Comparison of ENCODE assay signal across 8 cellular contexts in genomic region chr1:23217421-23218115, GRCh38. TPM values are rescaled to one million over a fixed set of nuclear protein-coding genes. Genes with fewer than 3 reads are reported as not detected.
DNase-seq lines count a peak whose midpoint lies in the region; ATAC-seq and TF ChIP-seq lines count a peak whose summit lies in the region.

Gene HTR1D (minus strand): TSS chr1:23217502. CDS start chr1:23194219, 23,283 bp downstream.

- H3K18ac ChIP-seq in mesendoderm (ENCODE audit: low read length): peak within 1 kb of the TSS; percentile 34

- no CpG with 5 or more reads among the region's 45 CpGs for WGBS in mesendoderm (ENCODE audit: extremely low coverage, insufficient coverage, low lambda C conversion rate)

- no peak within 1 kb of the TSS for H3K27ac ChIP-seq in AG04450 (ENCODE audit: low read depth, low read length)
- H3K27ac ChIP-seq in HUES48 (ENCODE audit: low read depth, low read length): no peak within 1 kb of the TSS
- H3K27ac ChIP-seq in breast epithelium: no peak within 1 kb of the TSS
- no peak within 1 kb of the TSS for H3K27ac ChIP-seq in mesendoderm (ENCODE audit: low read depth, low read length)

- H3K9ac ChIP-seq in HUES48 (ENCODE audit: low read depth, low read length) (peak within 1 kb of the TSS; percentile 54), mesendoderm (ENCODE audit: low read length) (peak within 1 kb of the TSS; percentile 27)

- H3K27me3 ChIP-seq in AG04450 (ENCODE audit: control insufficient read depth, insufficient read depth, low read length) (peaks cover 28% of the 10 kb centered on the region), HUES48 (ENCODE audit: control insufficient read depth, insufficient read depth, low read length) (peaks cover 8% of the 10 kb centered on the region), breast epithelium (peaks cover 8 to 33% of the 10 kb centered on the region in 2 donors), mesendoderm (ENCODE audit: insufficient read depth, low read length, poor library complexity) (peaks cover 6% of the 10 kb centered on the region)

- no peak within 1 kb of the TSS for H4K8ac ChIP-seq in mesendoderm (ENCODE audit: low read depth, low read length)

- H3K56ac ChIP-seq in mesendoderm (ENCODE audit: low read length): peak within 1 kb of the TSS; percentile 49

- POLR2A ChIA-PET in AG04450 (lab: Yijun Ruan, JAX): no interaction called here

- H3K36me3 ChIP-seq in HUES48 (ENCODE audit: control insufficient read depth, insufficient read depth, low read length) (peaks cover 3% of the 10 kb centered on the region; the same call in 1 of the 2 replicates), breast epithelium (no peaks in the 10 kb centered on the region), mesendoderm (ENCODE audit: control insufficient read depth, insufficient read depth, low read length) (no peaks in the 10 kb centered on the region)

- no peaks in the 10 kb centered on the region for H3K79me1 ChIP-seq in mesendoderm (ENCODE audit: low read length)

- H3K23ac ChIP-seq in mesendoderm (ENCODE audit: low read length): no peak within 1 kb of the TSS

- H3K79me2 ChIP-seq in mesendoderm (ENCODE audit: control insufficient read depth, insufficient read depth, low read length): no peaks in the 10 kb centered on the region

- CTCF ChIA-PET in AG04450 (lab: Charles Lee): interaction anchor here (0.7 to 1.0 kb wide), 3 partner anchors 12 to 287 kb away, joined by 3 to 9 read pairs (median 8); no protein-coding TSS in a partner anchor

- no peak for TF ChIP-seq POLR2A in breast epithelium (IDR thresholded peaks at IDR 0.05)

- H3K4me2 ChIP-seq in mesendoderm (ENCODE audit: low read length): peak within 1 kb of the TSS; percentile 78

- ATAC-seq in GM18870 (IDR thresholded peaks at IDR 0.05; ENCODE audit: unreplicated experiment): no peak
- ATAC-seq in HG03108 (IDR thresholded peaks at IDR 0.05; ENCODE audit: unreplicated experiment): no peak
- no peak for ATAC-seq in HG03175 (IDR thresholded peaks at IDR 0.05; ENCODE audit: unreplicated experiment)

- no peak within 1 kb of the TSS for H2BK5ac ChIP-seq in mesendoderm (ENCODE audit: low read length)

- no peak within 1 kb of the TSS for H2AK5ac ChIP-seq in mesendoderm (ENCODE audit: low read length)

- no peak within 1 kb of the TSS for H3K4ac ChIP-seq in mesendoderm (ENCODE audit: low read depth, low read length)

- H3K9me3 ChIP-seq in AG04450 (ENCODE audit: control insufficient read depth, insufficient read depth, low read length): no peaks in the 10 kb centered on the region; the same call in 1 of the 2 replicates
- H3K9me3 ChIP-seq in HUES48 (ENCODE audit: control insufficient read depth, insufficient read depth, low read length): no peaks in the 10 kb centered on the region
- H3K9me3 ChIP-seq in breast epithelium: no peaks in the 10 kb centered on the region

- no peak for TF ChIP-seq CTCF in AG04450 (IDR thresholded peaks at IDR 0.05; ENCODE audit: low read depth, low read length)
- no peak for TF ChIP-seq CTCF in breast epithelium (IDR thresholded peaks at IDR 0.05)

- no peak within 1 kb of the TSS for H4K5ac ChIP-seq in mesendoderm (ENCODE audit: low read length)

- DNase-seq in AG04450 (ENCODE audit: low read depth, low spot score) (no peak), breast epithelium (ENCODE audit: low spot score in 2 of 2) (no peak), mesendoderm (peak; percentile 60), amygdala (lab: John Stamatoyannopoulos, UW) (no peak)

- no peak within 1 kb of the TSS for H2BK15ac ChIP-seq in mesendoderm (replicated peaks; ENCODE audit: low read depth)

- peaks cover 18% of the 10 kb centered on the region for H3K4me1 ChIP-seq in HUES48 (ENCODE audit: control insufficient read depth, insufficient read depth, low read length)
- no peaks in the 10 kb centered on the region for H3K4me1 ChIP-seq in breast epithelium
- no peaks in the 10 kb centered on the region for H3K4me1 ChIP-seq in mesendoderm (ENCODE audit: control insufficient read depth, low read depth, low read length)

- H2BK120ac ChIP-seq in mesendoderm (ENCODE audit: low read depth, low read length): no peak within 1 kb of the TSS

- H3K4me3 ChIP-seq in AG04450 (ENCODE audit: low read depth, low read length): peak within 1 kb of the TSS; percentile 29; the same call in 1 of the 2 replicates
- peak within 1 kb of the TSS; percentile 85 for H3K4me3 ChIP-seq in HUES48 (ENCODE audit: low read depth, low read length)
- H3K4me3 ChIP-seq in breast epithelium: peak within 1 kb of the TSS; percentile 28 to 68 (median 54)
- peak within 1 kb of the TSS; percentile 45 for H3K4me3 ChIP-seq in mesendoderm (ENCODE audit: low read length)

- intact Hi-C loops in breast epithelium (cut with DNase I; ENCODE audit: low total_unique reads): no loop called here

RNA-seq across cellular contexts. Expression of gene HTR1D, which starts in this region (rescaled TPM):
- 0.07 and 0.11 TPM in 2 replicates for polyA plus RNA-seq in AG04450 (2011; rRNA removed)
- 0.14 TPM in 1 of 2 replicates, not detected in the other for polyA minus RNA-seq in AG04450 (2011; rRNA and poly(A)+ RNA removed)
- not detected for total RNA-seq in breast epithelium
- polyA plus RNA-seq in mesendoderm (2013, experiment 1 of 2): 0.07 TPM
- polyA plus RNA-seq in mesendoderm (2013, experiment 2 of 2): 0.07 TPM

Comparison
In these comparisons a context has a peak if more than half of its experiments do, and no peak if none do; other contexts are left out.
1. H3K4me3 ChIP-seq: peak in every context shown above with its lines; median percentile 85 in HUES48; 54 in breast epithelium; 45 in mesendoderm; 29 in AG04450.